1 cellular context compared by ENCODE assay signal in the genomic region with DNA sequence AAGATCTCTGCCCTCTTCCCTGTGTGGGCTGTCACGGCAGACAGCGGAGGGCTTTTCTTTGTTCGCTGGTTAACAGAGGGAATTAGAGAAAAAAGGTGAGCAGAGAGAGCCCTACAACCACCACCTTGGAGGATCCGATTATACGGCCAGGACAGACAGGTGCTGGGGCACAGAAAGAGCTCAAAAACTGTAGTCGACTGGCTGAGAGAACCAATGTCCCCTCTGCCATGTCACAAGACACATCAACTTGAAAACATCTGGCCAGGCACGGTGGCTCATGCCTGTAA.
TF ChIP-seq lines count a peak whose summit lies in the region.

No MANE protein-coding gene starts in this region.

TF ChIP-seq in GM23338, 12 proteins besides CTCF, POLR2A, EP300 and RAD21 (continued from another document):
- TF ChIP-seq, protein P1, sequence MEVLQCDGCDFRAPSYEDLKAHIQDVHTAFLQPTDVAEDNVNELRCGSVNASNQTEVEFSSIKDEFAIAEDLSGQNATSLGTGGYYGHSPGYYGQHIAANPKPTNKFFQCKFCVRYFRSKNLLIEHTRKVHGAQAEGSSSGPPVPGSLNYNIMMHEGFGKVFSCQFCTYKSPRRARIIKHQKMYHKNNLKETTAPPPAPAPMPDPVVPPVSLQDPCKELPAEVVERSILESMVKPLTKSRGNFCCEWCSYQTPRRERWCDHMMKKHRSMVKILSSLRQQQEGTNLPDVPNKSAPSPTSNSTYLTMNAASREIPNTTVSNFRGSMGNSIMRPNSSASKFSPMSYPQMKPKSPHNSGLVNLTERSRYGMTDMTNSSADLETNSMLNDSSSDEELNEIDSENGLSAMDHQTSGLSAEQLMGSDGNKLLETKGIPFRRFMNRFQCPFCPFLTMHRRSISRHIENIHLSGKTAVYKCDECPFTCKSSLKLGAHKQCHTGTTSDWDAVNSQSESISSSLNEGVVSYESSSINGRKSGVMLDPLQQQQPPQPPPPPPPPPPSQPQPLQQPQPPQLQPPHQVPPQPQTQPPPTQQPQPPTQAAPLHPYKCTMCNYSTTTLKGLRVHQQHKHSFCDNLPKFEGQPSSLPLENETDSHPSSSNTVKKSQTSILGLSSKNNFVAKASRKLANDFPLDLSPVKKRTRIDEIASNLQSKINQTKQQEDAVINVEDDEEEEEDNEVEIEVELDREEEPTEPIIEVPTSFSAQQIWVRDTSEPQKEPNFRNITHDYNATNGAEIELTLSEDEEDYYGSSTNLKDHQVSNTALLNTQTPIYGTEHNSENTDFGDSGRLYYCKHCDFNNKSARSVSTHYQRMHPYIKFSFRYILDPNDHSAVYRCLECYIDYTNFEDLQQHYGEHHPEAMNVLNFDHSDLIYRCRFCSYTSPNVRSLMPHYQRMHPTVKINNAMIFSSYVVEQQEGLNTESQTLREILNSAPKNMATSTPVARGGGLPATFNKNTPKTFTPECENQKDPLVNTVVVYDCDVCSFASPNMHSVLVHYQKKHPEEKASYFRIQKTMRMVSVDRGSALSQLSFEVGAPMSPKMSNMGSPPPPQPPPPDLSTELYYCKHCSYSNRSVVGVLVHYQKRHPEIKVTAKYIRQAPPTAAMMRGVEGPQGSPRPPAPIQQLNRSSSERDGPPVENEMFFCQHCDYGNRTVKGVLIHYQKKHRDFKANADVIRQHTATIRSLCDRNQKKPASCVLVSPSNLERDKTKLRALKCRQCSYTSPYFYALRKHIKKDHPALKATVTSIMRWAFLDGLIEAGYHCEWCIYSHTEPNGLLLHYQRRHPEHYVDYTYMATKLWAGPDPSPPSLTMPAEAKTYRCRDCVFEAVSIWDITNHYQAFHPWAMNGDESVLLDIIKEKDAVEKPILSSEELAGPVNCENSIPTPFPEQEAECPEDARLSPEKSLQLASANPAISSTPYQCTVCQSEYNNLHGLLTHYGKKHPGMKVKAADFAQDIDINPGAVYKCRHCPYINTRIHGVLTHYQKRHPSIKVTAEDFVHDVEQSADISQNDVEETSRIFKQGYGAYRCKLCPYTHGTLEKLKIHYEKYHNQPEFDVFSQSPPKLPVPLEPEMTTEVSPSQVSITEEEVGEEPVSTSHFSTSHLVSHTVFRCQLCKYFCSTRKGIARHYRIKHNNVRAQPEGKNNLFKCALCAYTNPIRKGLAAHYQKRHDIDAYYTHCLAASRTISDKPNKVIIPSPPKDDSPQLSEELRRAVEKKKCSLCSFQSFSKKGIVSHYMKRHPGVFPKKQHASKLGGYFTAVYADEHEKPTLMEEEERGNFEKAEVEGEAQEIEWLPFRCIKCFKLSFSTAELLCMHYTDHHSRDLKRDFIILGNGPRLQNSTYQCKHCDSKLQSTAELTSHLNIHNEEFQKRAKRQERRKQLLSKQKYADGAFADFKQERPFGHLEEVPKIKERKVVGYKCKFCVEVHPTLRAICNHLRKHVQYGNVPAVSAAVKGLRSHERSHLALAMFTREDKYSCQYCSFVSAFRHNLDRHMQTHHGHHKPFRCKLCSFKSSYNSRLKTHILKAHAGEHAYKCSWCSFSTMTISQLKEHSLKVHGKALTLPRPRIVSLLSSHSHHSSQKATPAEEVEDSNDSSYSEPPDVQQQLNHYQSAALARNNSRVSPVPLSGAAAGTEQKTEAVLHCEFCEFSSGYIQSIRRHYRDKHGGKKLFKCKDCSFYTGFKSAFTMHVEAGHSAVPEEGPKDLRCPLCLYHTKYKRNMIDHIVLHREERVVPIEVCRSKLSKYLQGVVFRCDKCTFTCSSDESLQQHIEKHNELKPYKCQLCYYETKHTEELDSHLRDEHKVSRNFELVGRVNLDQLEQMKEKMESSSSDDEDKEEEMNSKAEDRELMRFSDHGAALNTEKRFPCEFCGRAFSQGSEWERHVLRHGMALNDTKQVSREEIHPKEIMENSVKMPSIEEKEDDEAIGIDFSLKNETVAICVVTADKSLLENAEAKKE (CRISPR knock-in tag; IDR thresholded peaks at IDR 0.05) = no peak
- no peak for TF ChIP-seq JUNB (IDR thresholded peaks at IDR 0.05; ENCODE audit: unreplicated experiment)
- TF ChIP-seq ZNF331 (CRISPR knock-in tag; IDR thresholded peaks at IDR 0.05; ENCODE audit: low read depth) = no peak
